1 cellular context compared by ENCODE assay signal in the genomic region with DNA sequence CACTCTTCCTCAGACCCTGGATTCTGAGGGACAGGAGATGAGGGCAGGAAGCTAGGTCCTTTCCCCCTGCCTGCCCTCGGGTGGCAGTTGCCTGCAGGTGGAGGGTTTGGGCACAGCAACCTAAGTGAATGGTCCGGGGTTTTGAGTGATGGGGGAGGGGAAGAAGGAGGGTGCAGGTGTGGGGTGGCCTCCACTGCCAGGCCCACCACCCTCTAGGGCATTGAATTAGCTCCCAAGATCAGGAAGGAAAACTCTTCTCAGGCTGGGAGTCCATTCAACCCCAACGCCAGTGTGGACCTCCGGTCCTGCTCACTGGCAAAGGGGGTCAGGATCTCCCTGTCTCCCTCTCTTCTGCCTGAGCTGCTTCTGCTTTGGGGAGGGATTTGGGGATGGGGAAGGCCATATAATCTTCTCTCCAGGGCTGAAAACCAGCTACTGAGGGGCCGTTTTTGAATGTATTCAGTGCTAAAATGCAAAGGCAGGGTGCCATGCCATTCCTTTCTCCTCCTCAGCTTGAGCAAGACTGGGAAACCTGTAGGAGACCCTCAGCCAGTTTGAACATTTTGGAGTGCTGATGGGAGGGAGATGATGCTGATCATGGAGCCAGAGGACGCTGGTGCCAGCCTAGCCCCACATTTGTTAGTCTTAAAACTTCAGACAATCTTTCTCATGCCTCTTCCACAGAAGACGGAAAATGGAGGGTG.
TF ChIP-seq lines count a peak whose summit lies in the region.

No MANE protein-coding gene starts in this region.

TF ChIP-seq in HepG2, 621 proteins besides CTCF, POLR2A, EP300 and RAD21:
- no peak for TF ChIP-seq SP2 (CRISPR knock-in tag; IDR thresholded peaks at IDR 0.05)
- no peak for TF ChIP-seq ZBTB20 (CRISPR knock-in tag; IDR thresholded peaks at IDR 0.05; ENCODE audit: borderline replicate concordance, low read depth)
- TF ChIP-seq, protein P1, sequence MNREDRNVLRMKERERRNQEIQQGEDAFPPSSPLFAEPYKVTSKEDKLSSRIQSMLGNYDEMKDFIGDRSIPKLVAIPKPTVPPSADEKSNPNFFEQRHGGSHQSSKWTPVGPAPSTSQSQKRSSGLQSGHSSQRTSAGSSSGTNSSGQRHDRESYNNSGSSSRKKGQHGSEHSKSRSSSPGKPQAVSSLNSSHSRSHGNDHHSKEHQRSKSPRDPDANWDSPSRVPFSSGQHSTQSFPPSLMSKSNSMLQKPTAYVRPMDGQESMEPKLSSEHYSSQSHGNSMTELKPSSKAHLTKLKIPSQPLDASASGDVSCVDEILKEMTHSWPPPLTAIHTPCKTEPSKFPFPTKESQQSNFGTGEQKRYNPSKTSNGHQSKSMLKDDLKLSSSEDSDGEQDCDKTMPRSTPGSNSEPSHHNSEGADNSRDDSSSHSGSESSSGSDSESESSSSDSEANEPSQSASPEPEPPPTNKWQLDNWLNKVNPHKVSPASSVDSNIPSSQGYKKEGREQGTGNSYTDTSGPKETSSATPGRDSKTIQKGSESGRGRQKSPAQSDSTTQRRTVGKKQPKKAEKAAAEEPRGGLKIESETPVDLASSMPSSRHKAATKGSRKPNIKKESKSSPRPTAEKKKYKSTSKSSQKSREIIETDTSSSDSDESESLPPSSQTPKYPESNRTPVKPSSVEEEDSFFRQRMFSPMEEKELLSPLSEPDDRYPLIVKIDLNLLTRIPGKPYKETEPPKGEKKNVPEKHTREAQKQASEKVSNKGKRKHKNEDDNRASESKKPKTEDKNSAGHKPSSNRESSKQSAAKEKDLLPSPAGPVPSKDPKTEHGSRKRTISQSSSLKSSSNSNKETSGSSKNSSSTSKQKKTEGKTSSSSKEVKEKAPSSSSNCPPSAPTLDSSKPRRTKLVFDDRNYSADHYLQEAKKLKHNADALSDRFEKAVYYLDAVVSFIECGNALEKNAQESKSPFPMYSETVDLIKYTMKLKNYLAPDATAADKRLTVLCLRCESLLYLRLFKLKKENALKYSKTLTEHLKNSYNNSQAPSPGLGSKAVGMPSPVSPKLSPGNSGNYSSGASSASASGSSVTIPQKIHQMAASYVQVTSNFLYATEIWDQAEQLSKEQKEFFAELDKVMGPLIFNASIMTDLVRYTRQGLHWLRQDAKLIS (CRISPR knock-in tag; IDR thresholded peaks at IDR 0.05): no peak
- no peak for TF ChIP-seq ZNF343 (CRISPR knock-in tag; IDR thresholded peaks at IDR 0.05)
- no peak for TF ChIP-seq ZNF577 (CRISPR knock-in tag; IDR thresholded peaks at IDR 0.05; ENCODE audit: borderline replicate concordance, low read depth)
- TF ChIP-seq ZFP36 (IDR thresholded peaks at IDR 0.05; ENCODE audit: borderline replicate concordance, low read depth, low read length, partially characterized antibody): no peak
- no peak for TF ChIP-seq ZBTB7B (CRISPR knock-in tag; IDR thresholded peaks at IDR 0.05)
- TF ChIP-seq MIER2 (CRISPR knock-in tag; IDR thresholded peaks at IDR 0.05): no peak
- TF ChIP-seq, protein P2, sequence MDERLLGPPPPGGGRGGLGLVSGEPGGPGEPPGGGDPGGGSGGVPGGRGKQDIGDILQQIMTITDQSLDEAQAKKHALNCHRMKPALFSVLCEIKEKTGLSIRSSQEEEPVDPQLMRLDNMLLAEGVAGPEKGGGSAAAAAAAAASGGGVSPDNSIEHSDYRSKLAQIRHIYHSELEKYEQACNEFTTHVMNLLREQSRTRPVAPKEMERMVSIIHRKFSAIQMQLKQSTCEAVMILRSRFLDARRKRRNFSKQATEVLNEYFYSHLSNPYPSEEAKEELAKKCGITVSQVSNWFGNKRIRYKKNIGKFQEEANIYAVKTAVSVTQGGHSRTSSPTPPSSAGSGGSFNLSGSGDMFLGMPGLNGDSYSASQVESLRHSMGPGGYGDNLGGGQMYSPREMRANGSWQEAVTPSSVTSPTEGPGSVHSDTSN (CRISPR knock-in tag; IDR thresholded peaks at IDR 0.05): no peak
- TF ChIP-seq BHLHE40 (IDR thresholded peaks at IDR 0.05; ENCODE audit: low read length): no peak
- no peak for TF ChIP-seq ZFP36L2 (CRISPR knock-in tag; IDR thresholded peaks at IDR 0.05)
- TF ChIP-seq, protein P3, sequence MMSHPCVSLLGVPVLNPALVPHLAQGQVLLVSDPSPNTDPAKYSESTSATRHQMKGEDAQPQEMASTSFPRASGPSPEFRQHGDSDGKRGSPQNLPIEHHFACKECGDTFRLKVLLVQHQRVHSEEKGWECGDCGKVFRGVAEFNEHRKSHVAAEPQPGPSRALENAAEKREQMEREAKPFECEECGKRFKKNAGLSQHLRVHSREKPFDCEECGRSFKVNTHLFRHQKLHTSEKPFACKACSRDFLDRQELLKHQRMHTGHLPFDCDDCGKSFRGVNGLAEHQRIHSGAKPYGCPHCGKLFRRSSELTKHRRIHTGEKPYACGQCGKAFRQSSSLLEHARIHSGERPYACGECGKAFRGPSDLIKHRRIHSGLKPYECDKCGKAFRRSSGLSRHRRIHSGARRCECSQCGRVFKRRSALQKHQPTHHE (CRISPR knock-in tag; IDR thresholded peaks at IDR 0.05; ENCODE audit: borderline replicate concordance): no peak
- no peak for TF ChIP-seq MBNL3 (CRISPR knock-in tag; conservative IDR thresholded peaks at IDR 0.05)
